Comparison of ENCODE assay signal across 30 cellular contexts in genomic region chrX:111170017-111170416, GRCh38.
DNase-seq lines count a peak whose midpoint lies in the region; ATAC-seq and TF ChIP-seq lines count a peak whose summit lies in the region.
"Had no signal": no experiment of that assay in that cellular context is flagged by ENCODE, and none has a peak within 500 bp of the region (broad histone marks: within the 10 kb centered on the region; RNA-seq: fewer than 3 reads in every experiment).

No MANE protein-coding gene starts in this region.

- H3K9me2 ChIP-seq in OCI-LY7 (ENCODE audit: insufficient read depth, low read length): no peaks in the 10 kb centered on the region

- H3K27ac ChIP-seq in OCI-LY7 (ENCODE audit: low read depth, low read length, poor library complexity, severe bottlenecking): no peak overlapping the region
- H3K27ac ChIP-seq: neutrophil, prostate gland, skin epidermis, upper lobe of left lung had no signal

- H3K4me1 ChIP-seq in OCI-LY7 (ENCODE audit: insufficient read depth, low read length, poor library complexity, severe bottlenecking): no peaks in the 10 kb centered on the region
- H3K4me1 ChIP-seq: BE2C, prostate gland, upper lobe of left lung had no signal

- no peaks in the 10 kb centered on the region for H3K36me3 ChIP-seq in OCI-LY7 (ENCODE audit: insufficient read depth, low read length)
- H3K36me3 ChIP-seq: BE2C, neutrophil, prostate gland, upper lobe of left lung had no signal

- no peaks in the 10 kb centered on the region for H3K9me3 Mint-ChIP-seq in activated naive CD4-positive, alpha-beta T cell treated with anti-CD3 and anti-CD28 coated beads, Interleukin-2, amount 50 U/mL, for 72 hours
- H3K9me3 Mint-ChIP-seq in activated naive CD4-positive, alpha-beta T cell treated with anti-CD3 and anti-CD28 coated beads for 36 hours: no peaks in the 10 kb centered on the region
- H3K9me3 Mint-ChIP-seq: activated B cell treated with CpG ODN at 0.5 μM for 24 hours; activated naive CD8-positive, alpha-beta T cell treated with anti-CD3 and anti-CD28 coated beads for 36 hours had no signal

- no peak overlapping the region for H3K4me2 ChIP-seq in OCI-LY7 (ENCODE audit: low read length)

- H2AFZ ChIP-seq in OCI-LY7 (ENCODE audit: low read length): no peak overlapping the region

- intact Hi-C loops in activated naive CD4-positive, alpha-beta T cell treated with anti-CD3 and anti-CD28 coated beads for 36 hours (cut with micrococcal nuclease): no loop called here
- intact Hi-C loops in OCI-LY7 (cut with micrococcal nuclease; ENCODE audit: unreplicated experiment): no loop called here

- H3K79me2 ChIP-seq in OCI-LY7 (ENCODE audit: insufficient read depth, low read depth, low read length): no peaks in the 10 kb centered on the region

- CTCF ChIA-PET in activated naive CD4-positive, alpha-beta T cell treated with anti-CD3 and anti-CD28 coated beads for 36 hours (lab: Charles Lee): interaction anchor here (0.8 kb wide), 1 partner anchor 71 kb away, joined by 4 read pairs; no protein-coding TSS in a partner anchor
- CTCF ChIA-PET in OCI-LY7 (lab: Charles Lee; ENCODE audit: unreplicated experiment): no interaction called here

- H3K4me3 ChIP-seq in epithelial cell of proximal tubule (ENCODE audit: low read depth, low read length): no peak overlapping the region
- no peak overlapping the region for H3K4me3 ChIP-seq in OCI-LY7 (ENCODE audit: low read depth, low read length, poor library complexity, severe bottlenecking)
- H3K4me3 ChIP-seq: prostate gland, skin epidermis, upper lobe of left lung had no signal

- H3K4me3 Mint-ChIP-seq in activated naive CD4-positive, alpha-beta T cell treated with anti-CD3 and anti-CD28 coated beads for 36 hours: no peak overlapping the region
- H3K4me3 Mint-ChIP-seq: activated B cell treated with CpG ODN at 0.5 μM for 24 hours; activated naive CD8-positive, alpha-beta T cell treated with anti-CD3 and anti-CD28 coated beads for 36 hours had no signal

- no peak overlapping the region for H3K27ac Mint-ChIP-seq in activated naive CD4-positive, alpha-beta T cell treated with anti-CD3 and anti-CD28 coated beads, Interleukin-2, amount 50 U/mL, for 72 hours
- no peak overlapping the region for H3K27ac Mint-ChIP-seq in activated naive CD4-positive, alpha-beta T cell treated with anti-CD3 and anti-CD28 coated beads for 36 hours
- H3K27ac Mint-ChIP-seq: activated B cell treated with CpG ODN at 0.5 μM for 24 hours; activated naive CD8-positive, alpha-beta T cell treated with anti-CD3 and anti-CD28 coated beads for 36 hours had no signal

- BruUV-seq in OCI-LY7 (replicated peaks; lab: Mats Ljungman, UMichigan): no TSS peak

- DNase-seq in activated naive CD4-positive, alpha-beta T cell treated with anti-CD3 and anti-CD28 coated beads, Interleukin-2, amount 50 U/mL, for 72 hours (ENCODE audit: low spot score in 2 of 2): peak in 1 of 2 donors; percentile 2
- DNase-seq in activated naive CD4-positive, alpha-beta T cell treated with anti-CD3 and anti-CD28 coated beads for 36 hours: no peak
- DNase-seq in NCI-H69 (lab: John Stamatoyannopoulos, UW) (peak; percentile 6), epithelial cell of proximal tubule (ENCODE audit: low read depth) (peak; percentile 13), OCI-LY7 (ENCODE audit: low spot score) (no peak)
- DNase-seq: activated B cell treated with CpG ODN at 0.5 μM for 24 hours; activated CD4-positive, alpha-beta T cell treated with anti-CD3 and anti-CD28 coated beads, Interleukin-2, amount 50 U/mL, for 48 hours; activated CD8-positive, alpha-beta memory T cell treated with anti-CD3 and anti-CD28 coated beads, Interleukin-2, amount 50 U/mL, for 4 hours; activated naive CD8-positive, alpha-beta T cell treated with anti-CD3 and anti-CD28 coated beads for 36 hours; BE2C; DMS79 treated with DMSO at 0.1 percent for 48 hours; head of caudate nucleus; left colon; mesenchymal stem cell; NCI-H1092 treated with DMSO at 0.1 percent for 48 hours; NCI-H187 treated with DMSO at 0.1 percent for 48 hours; NCI-H2227 treated with DMSO at 0.1 percent for 48 hours; NCI-H82; PC-3; SHP77 treated with DMSO at 0.1 percent for 48 hours; stimulated activated CD4-positive, alpha-beta T cell treated with anti-CD3 and anti-CD28 coated beads, Interleukin-1b, Interleukin-23, amount 100 ng/mL, for 48 hours; substantia nigra; upper lobe of left lung had no signal

- no peak for TF ChIP-seq CTCF in epithelial cell of proximal tubule (conservative IDR thresholded peaks at IDR 0.05; ENCODE audit: low read depth, low read length)
- no peak for TF ChIP-seq CTCF in OCI-LY7 (conservative IDR thresholded peaks at IDR 0.05; ENCODE audit: low read length)

- no peaks in the 10 kb centered on the region for H4K20me1 ChIP-seq in OCI-LY7 (ENCODE audit: insufficient read depth, low read length)

- ATAC-seq in activated naive CD4-positive, alpha-beta T cell treated with anti-CD3 and anti-CD28 coated beads, Interleukin-2, amount 50 U/mL, for 72 hours: peak; percentile 59 to 82
- ATAC-seq in HG03135 (IDR thresholded peaks at IDR 0.05; ENCODE audit: unreplicated experiment) (no peak), HG03457 (IDR thresholded peaks at IDR 0.05; ENCODE audit: unreplicated experiment) (no peak), GM21367 (IDR thresholded peaks at IDR 0.05; ENCODE audit: unreplicated experiment) (no peak)
- ATAC-seq: HCT116, left colon, PC-3 had no signal

- POLR2A ChIA-PET in OCI-LY7 (lab: Charles Lee): no interaction called here

- no peaks in the 10 kb centered on the region for H3K4me1 Mint-ChIP-seq in activated naive CD4-positive, alpha-beta T cell treated with anti-CD3 and anti-CD28 coated beads for 36 hours (ENCODE audit: low read depth)
- H3K4me1 Mint-ChIP-seq: activated B cell treated with CpG ODN at 0.5 μM for 24 hours; activated naive CD8-positive, alpha-beta T cell treated with anti-CD3 and anti-CD28 coated beads for 36 hours had no signal

- H3K9me3 ChIP-seq in OCI-LY7 (ENCODE audit: low read length): no peaks in the 10 kb centered on the region
- H3K9me3 ChIP-seq: BE2C, neutrophil, prostate gland, upper lobe of left lung had no signal

- H3K36me3 Mint-ChIP-seq in activated naive CD4-positive, alpha-beta T cell treated with anti-CD3 and anti-CD28 coated beads, Interleukin-2, amount 50 U/mL, for 72 hours: no peaks in the 10 kb centered on the region
- H3K36me3 Mint-ChIP-seq in activated naive CD4-positive, alpha-beta T cell treated with anti-CD3 and anti-CD28 coated beads for 36 hours (ENCODE audit: low read depth): no peaks in the 10 kb centered on the region
- H3K36me3 Mint-ChIP-seq: activated naive CD8-positive, alpha-beta T cell treated with anti-CD3 and anti-CD28 coated beads for 36 hours had no signal

- no peaks in the 10 kb centered on the region for H3K27me3 Mint-ChIP-seq in activated naive CD4-positive, alpha-beta T cell treated with anti-CD3 and anti-CD28 coated beads for 36 hours (ENCODE audit: low read depth)
- H3K27me3 Mint-ChIP-seq: activated B cell treated with CpG ODN at 0.5 μM for 24 hours; activated naive CD8-positive, alpha-beta T cell treated with anti-CD3 and anti-CD28 coated beads for 36 hours had no signal

Comparison
In these comparisons a context has a peak if more than half of its experiments do, and no peak if none do; other contexts are left out.
1. ATAC-seq: peak in activated naive CD4-positive, alpha-beta T cell treated with anti-CD3 and anti-CD28 coated beads, Interleukin-2, amount 50 U/mL, for 72 hours (2 of 2); none in HG03135 (single experiment), HG03457 (single experiment) and GM21367 (single experiment).
2. DNase-seq: peak in NCI-H69 (single experiment) and epithelial cell of proximal tubule (single experiment); none in activated naive CD4-positive, alpha-beta T cell treated with anti-CD3 and anti-CD28 coated beads for 36 hours (single experiment) and OCI-LY7 (single experiment).